In the genomic region with DNA sequence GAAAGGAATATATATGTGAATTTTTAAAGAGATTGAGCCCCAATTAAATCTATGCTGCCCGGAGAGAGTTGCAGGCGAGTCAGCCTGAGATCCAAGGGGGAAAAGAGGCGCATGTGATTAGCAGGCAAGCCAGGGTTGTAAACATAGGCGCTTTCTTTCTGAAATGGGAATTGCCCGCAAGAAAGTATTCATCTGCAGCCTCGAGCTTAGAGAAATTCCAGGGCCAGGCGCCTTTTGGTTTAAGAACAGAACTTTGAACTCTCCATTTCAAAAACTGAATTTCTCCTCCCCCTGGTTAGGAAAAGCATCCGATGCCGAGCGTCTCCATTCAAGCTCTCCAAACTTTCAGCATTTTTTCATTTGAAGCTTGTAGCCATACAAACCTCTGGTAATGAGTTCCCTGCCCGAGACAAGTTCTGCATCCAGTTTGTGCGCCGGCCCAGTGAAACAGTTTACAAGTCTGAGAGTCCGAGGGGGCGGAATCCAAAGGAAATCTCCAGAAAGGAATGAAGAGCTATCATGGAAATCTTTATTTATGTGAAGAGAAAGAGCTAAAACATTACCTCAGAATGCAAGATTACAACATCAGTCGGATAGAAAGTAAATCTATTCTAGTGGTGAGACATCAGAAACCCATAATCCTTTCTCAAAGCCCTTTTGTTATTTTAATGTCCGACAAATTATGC, we compare ENCODE assay signal across 10 cellular contexts.
A peak's percentile ranks its signal among the peaks of the same experiment; 100 is the strongest.
DNase-seq lines count a peak whose midpoint lies in the region; ATAC-seq and TF ChIP-seq lines count a peak whose summit lies in the region.
"Had no signal": no experiment of that assay in that cellular context is flagged by ENCODE, and none has a peak within 500 bp of the region (broad histone marks: within the 10 kb centered on the region; RNA-seq: fewer than 3 reads in every experiment).

No MANE protein-coding gene starts in this region.

- H2AFZ ChIP-seq in hepatocyte: peak overlapping the region; percentile 32

- H3K4me3 Mint-ChIP-seq in stimulated activated naive B cell treated with anti-CD40 and anti-IgM and Interleukin-4, amounts not matched to agents 10 μg/mL and 1 μg/mL and 100 μg/mL, for 72 hours: no peak overlapping the region
- H3K4me3 Mint-ChIP-seq: CD8-positive, alpha-beta memory T cell had no signal

- DNase-seq in AG20443 (ENCODE audit: low spot score) (peak; percentile 66), amniotic epithelial cell (ENCODE audit: low read depth) (peak; percentile 81), hepatocyte (ENCODE audit: low spot score) (peak; percentile 31), pons (ENCODE audit: low spot score) (peak; percentile 13), NCI-H2081 treated with DMSO at 0.1 percent for 48 hours (lab: John Stamatoyannopoulos, UW) (no peak)
- no peak for DNase-seq in activated effector memory CD4-positive, alpha-beta T cell treated with Interleukin-2 at 50 U/mL for 16 hours
- DNase-seq in stimulated activated naive B cell treated with anti-CD40 and anti-IgM and Interleukin-4, amounts not matched to agents 10 μg/mL and 1 μg/mL and 100 μg/mL, for 72 hours: no peak
- DNase-seq: CD8-positive, alpha-beta memory T cell; occipital lobe had no signal

- H3K79me2 ChIP-seq in hepatocyte: no peaks in the 10 kb centered on the region

- peak overlapping the region; percentile 32 for H3K27ac ChIP-seq in hepatocyte

- TF ChIP-seq CTCF in hepatocyte (IDR thresholded peaks at IDR 0.05; ENCODE audit: poor library complexity): no peak

- peaks cover 10% of the 10 kb centered on the region for H3K4me1 ChIP-seq in hepatocyte (ENCODE audit: insufficient read depth)

- no peaks in the 10 kb centered on the region for H3K9me2 ChIP-seq in hepatocyte (replicated peaks; ENCODE audit: insufficient read depth)

- H3K27ac Mint-ChIP-seq in stimulated activated naive B cell treated with anti-CD40 and anti-IgM and Interleukin-4, amounts not matched to agents 10 μg/mL and 1 μg/mL and 100 μg/mL, for 72 hours: no peak overlapping the region
- H3K27ac Mint-ChIP-seq: CD8-positive, alpha-beta memory T cell had no signal

- no peak for ATAC-seq in GM19463 (IDR thresholded peaks at IDR 0.05; ENCODE audit: unreplicated experiment)
- no peak for ATAC-seq in stimulated activated naive B cell treated with anti-CD40 and anti-IgM and Interleukin-4, amounts not matched to agents 10 μg/mL and 1 μg/mL and 100 μg/mL, for 72 hours (replicated peaks)

- peaks cover 0 to under 1% of the 10 kb centered on the region in 2 donors for H3K9me3 Mint-ChIP-seq in stimulated activated naive B cell treated with anti-CD40 and anti-IgM and Interleukin-4, amounts not matched to agents 10 μg/mL and 1 μg/mL and 100 μg/mL, for 72 hours

- peak overlapping the region; percentile 8 for H3K4me3 ChIP-seq in hepatocyte

- H3K27me3 ChIP-seq in hepatocyte: peaks cover 17% of the 10 kb centered on the region

- no peaks in the 10 kb centered on the region for H3K9me3 ChIP-seq in hepatocyte (ENCODE audit: low read depth)

- 11% methylated on average over 17 of the region's 17 CpGs for WGBS in hepatocyte (ENCODE audit: low lambda C conversion rate, missing lambda C conversion rate)

- H3K36me3 ChIP-seq in hepatocyte (replicated peaks; ENCODE audit: insufficient read depth, low read depth): no peaks in the 10 kb centered on the region

- no peaks in the 10 kb centered on the region for H3K4me1 Mint-ChIP-seq in stimulated activated naive B cell treated with anti-CD40 and anti-IgM and Interleukin-4, amounts not matched to agents 10 μg/mL and 1 μg/mL and 100 μg/mL, for 72 hours
- H3K4me1 Mint-ChIP-seq: CD8-positive, alpha-beta memory T cell had no signal

- peaks cover 13 to 16% of the 10 kb centered on the region in 2 donors for H3K27me3 Mint-ChIP-seq in stimulated activated naive B cell treated with anti-CD40 and anti-IgM and Interleukin-4, amounts not matched to agents 10 μg/mL and 1 μg/mL and 100 μg/mL, for 72 hours

- H4K20me1 ChIP-seq in hepatocyte (ENCODE audit: insufficient read depth, poor library complexity, severe bottlenecking): no peaks in the 10 kb centered on the region

- no peaks in the 10 kb centered on the region for H3K36me3 Mint-ChIP-seq in stimulated activated naive B cell treated with anti-CD40 and anti-IgM and Interleukin-4, amounts not matched to agents 10 μg/mL and 1 μg/mL and 100 μg/mL, for 72 hours
- H3K36me3 Mint-ChIP-seq: CD8-positive, alpha-beta memory T cell had no signal

- H3K4me2 ChIP-seq in hepatocyte: peak overlapping the region; percentile 71

Comparison
In these comparisons a context has a peak if more than half of its experiments do, and no peak if none do; other contexts are left out.
1. DNase-seq: peak in AG20443 (single experiment), amniotic epithelial cell (single experiment), hepatocyte (single experiment) and pons (single experiment); none in NCI-H2081 treated with DMSO at 0.1 percent for 48 hours (single experiment), activated effector memory CD4-positive, alpha-beta T cell treated with Interleukin-2 at 50 U/mL for 16 hours (single experiment) and stimulated activated naive B cell treated with anti-CD40 and anti-IgM and Interleukin-4, amounts not matched to agents 10 μg/mL and 1 μg/mL and 100 μg/mL, for 72 hours (single experiment).